In the genomic region with DNA sequence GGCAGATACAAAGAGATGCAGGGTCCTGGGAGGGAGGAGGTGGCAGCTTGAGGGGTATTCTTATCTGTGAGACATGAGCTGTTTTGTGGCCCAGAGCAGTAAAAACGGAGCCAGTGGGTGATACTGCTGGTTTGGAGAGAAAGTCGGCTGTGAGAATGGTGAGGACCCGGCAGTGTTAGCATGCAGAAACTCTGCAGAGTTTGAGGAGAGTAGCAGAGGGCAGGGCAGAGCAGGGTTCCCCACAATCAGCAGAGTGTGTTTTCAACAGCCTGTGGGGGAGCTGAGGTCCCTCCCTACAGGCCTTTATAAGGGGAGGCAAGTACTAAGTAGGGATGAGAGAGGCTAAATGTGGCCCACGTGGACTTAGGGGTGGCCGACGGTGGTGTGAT, we compare ENCODE assay signal across 19 cellular contexts. TPM values are rescaled to one million over a fixed set of nuclear protein-coding genes. Genes with fewer than 3 reads are reported as not detected.
A peak's percentile ranks its signal among the peaks of the same experiment; 100 is the strongest.
DNase-seq lines count a peak whose midpoint lies in the region; ATAC-seq and TF ChIP-seq lines count a peak whose summit lies in the region.
"Had no signal": no experiment of that assay in that cellular context is flagged by ENCODE, and none has a peak within 500 bp of the region (broad histone marks: within the 10 kb centered on the region; RNA-seq: fewer than 3 reads in every experiment).

No MANE protein-coding gene starts in this region.

- peak overlapping the region; percentile 18 for H3K27ac Mint-ChIP-seq in activated T-cell treated with anti-CD3 and anti-CD28 coated beads, Interleukin-2, amount 50 U/mL, for 72 hours
- peak overlapping the region; percentile 88 for H3K27ac Mint-ChIP-seq in activated CD8-positive, alpha-beta T cell treated with anti-CD3 and anti-CD28 coated beads for 36 hours
- H3K27ac Mint-ChIP-seq: GM23338; stimulated activated naive B cell treated with anti-CD40 and anti-IgM and Interleukin-4, amounts not matched to agents 10 μg/mL and 1 μg/mL and 100 μg/mL, for 72 hours had no signal

- H3K4me3 ChIP-seq in left lung (peak overlapping the region in 1 of 2 donors; percentile 44), subcutaneous abdominal adipose tissue (ENCODE audit: low read depth in 1 of 5, low read length in 5 of 5) (peak overlapping the region in 3 of 5 donors; percentile 6 to 36 (median 6))
- H3K4me3 ChIP-seq: GM23338, SK-N-MC had no signal

- peaks cover 59% of the 10 kb centered on the region for H3K4me1 Mint-ChIP-seq in activated T-cell treated with anti-CD3 and anti-CD28 coated beads, Interleukin-2, amount 50 U/mL, for 72 hours (ENCODE audit: low read depth)
- peaks cover 53% of the 10 kb centered on the region for H3K4me1 Mint-ChIP-seq in activated CD8-positive, alpha-beta T cell treated with anti-CD3 and anti-CD28 coated beads for 36 hours (ENCODE audit: low read depth)

- no peak for TF ChIP-seq CTCF in activated CD8-positive, alpha-beta T cell treated with anti-CD3 and anti-CD28 coated beads for 36 hours (IDR thresholded peaks at IDR 0.05)
- TF ChIP-seq CTCF in left lung (IDR thresholded peaks at IDR 0.05), result no peak

- H3K27me3 Mint-ChIP-seq in activated T-cell treated with anti-CD3 and anti-CD28 coated beads, Interleukin-2, amount 50 U/mL, for 72 hours (ENCODE audit: low read depth), result no peaks in the 10 kb centered on the region
- H3K27me3 Mint-ChIP-seq in activated CD8-positive, alpha-beta T cell treated with anti-CD3 and anti-CD28 coated beads for 36 hours, result no peaks in the 10 kb centered on the region

- H3K9me3 Mint-ChIP-seq in activated T-cell treated with anti-CD3 and anti-CD28 coated beads, Interleukin-2, amount 50 U/mL, for 72 hours, result no peaks in the 10 kb centered on the region
- H3K9me3 Mint-ChIP-seq in activated CD8-positive, alpha-beta T cell treated with anti-CD3 and anti-CD28 coated beads for 36 hours, result peaks cover 4% of the 10 kb centered on the region
- H3K9me3 Mint-ChIP-seq: GM23338; stimulated activated naive B cell treated with anti-CD40 and anti-IgM and Interleukin-4, amounts not matched to agents 10 μg/mL and 1 μg/mL and 100 μg/mL, for 72 hours had no signal

- H3K4me3 Mint-ChIP-seq in activated T-cell treated with anti-CD3 and anti-CD28 coated beads, Interleukin-2, amount 50 U/mL, for 72 hours, result peak overlapping the region; percentile 14 to 68
- H3K4me3 Mint-ChIP-seq in activated CD8-positive, alpha-beta T cell treated with anti-CD3 and anti-CD28 coated beads for 36 hours, result peak overlapping the region; percentile 51
- H3K4me3 Mint-ChIP-seq: GM23338; stimulated activated naive B cell treated with anti-CD40 and anti-IgM and Interleukin-4, amounts not matched to agents 10 μg/mL and 1 μg/mL and 100 μg/mL, for 72 hours had no signal

- peak; percentile 5 to 8 for ATAC-seq in activated T-cell treated with anti-CD3 and anti-CD28 coated beads, Interleukin-2, amount 50 U/mL, for 72 hours (replicated peaks in 1 of 2)
- no peak for ATAC-seq in activated CD8-positive, alpha-beta T cell treated with anti-CD3 and anti-CD28 coated beads for 36 hours
- no peak for ATAC-seq in left lung
- no peak for ATAC-seq in GM21529 (IDR thresholded peaks at IDR 0.05; ENCODE audit: unreplicated experiment)
- ATAC-seq: GM23338, Panc1 had no signal

- H3K4me1 ChIP-seq in left lung (peaks cover 0 to 66% of the 10 kb centered on the region in 2 donors), subcutaneous abdominal adipose tissue (ENCODE audit: control insufficient read depth in 5 of 5, insufficient read depth in 5 of 5, low read length in 5 of 5) (peaks cover 0 to 48% (median 17%) of the 10 kb centered on the region in 5 donors)

- H3K27me3 ChIP-seq in left lung (no peaks in the 10 kb centered on the region), subcutaneous abdominal adipose tissue (ENCODE audit: control insufficient read depth in 5 of 5, insufficient read depth in 4 of 5, low read length in 5 of 5) (peaks cover 0 to 13% (median 7%) of the 10 kb centered on the region in 5 donors)

- no peaks in the 10 kb centered on the region for H3K36me3 ChIP-seq in left lung
- H3K36me3 ChIP-seq in subcutaneous abdominal adipose tissue (ENCODE audit: control insufficient read depth in 5 of 5, insufficient read depth in 5 of 5, low read length in 5 of 5), result no peaks in the 10 kb centered on the region

- H3K27ac ChIP-seq in left lung (peak overlapping the region; percentile 36 to 64), subcutaneous abdominal adipose tissue (ENCODE audit: low read depth, low read length) (no peak overlapping the region), caudate nucleus (ENCODE audit: low read depth, low read length) (no peak overlapping the region)
- H3K27ac ChIP-seq: SK-N-MC had no signal

- intact Hi-C loops in activated CD8-positive, alpha-beta T cell treated with anti-CD3 and anti-CD28 coated beads for 36 hours (cut with micrococcal nuclease), result no loop called here
- intact Hi-C loops in left lung (cut with DNase I), result no loop called here

- no peak overlapping the region for H3K9ac ChIP-seq in subcutaneous abdominal adipose tissue (ENCODE audit: low read length in 5 of 5)

- peaks cover 0 to 1% of the 10 kb centered on the region in 2 donors for H3K36me3 Mint-ChIP-seq in activated T-cell treated with anti-CD3 and anti-CD28 coated beads, Interleukin-2, amount 50 U/mL, for 72 hours (ENCODE audit: insufficient read depth in 2 of 2)
- peaks cover 3% of the 10 kb centered on the region for H3K36me3 Mint-ChIP-seq in activated CD8-positive, alpha-beta T cell treated with anti-CD3 and anti-CD28 coated beads for 36 hours (ENCODE audit: low read depth)
- H3K36me3 Mint-ChIP-seq: stimulated activated naive B cell treated with anti-CD40 and anti-IgM and Interleukin-4, amounts not matched to agents 10 μg/mL and 1 μg/mL and 100 μg/mL, for 72 hours had no signal

- CTCF ChIA-PET in activated CD8-positive, alpha-beta T cell treated with anti-CD3 and anti-CD28 coated beads for 36 hours (lab: Charles Lee), result interaction anchor here (0.6 to 2.0 kb wide), 6 partner anchors 28 to 181 kb away, joined by 3 to 8 read pairs (median 4); a partner anchor contains a TSS

- POLR2A ChIA-PET in activated CD8-positive, alpha-beta T cell treated with anti-CD3 and anti-CD28 coated beads for 36 hours (lab: Charles Lee), result interaction anchor here (0.7 to 2.1 kb wide), 5 partner anchors 18 to 98 kb away, joined by 3 to 10 read pairs (median 5); a partner anchor contains a TSS

- no peaks in the 10 kb centered on the region for H3K9me3 ChIP-seq in left lung
- H3K9me3 ChIP-seq in subcutaneous abdominal adipose tissue (ENCODE audit: control insufficient read depth in 5 of 5, low read length in 5 of 5), result no peaks in the 10 kb centered on the region

- no peak for DNase-seq in activated T-cell treated with anti-CD3 and anti-CD28 coated beads, Interleukin-2, amount 50 U/mL, for 72 hours
- DNase-seq in activated T-cell treated with anti-CD3 and anti-CD28 coated beads, Interleukin-2, amount 50 U/mL, for 1 hour, result no peak
- DNase-seq in activated CD8-positive, alpha-beta T cell treated with anti-CD3 and anti-CD28 coated beads for 36 hours, result no peak
- DNase-seq in left lung, result no peak
- DNase-seq in DMS79 treated with DMSO at 0.1 percent for 48 hours (lab: John Stamatoyannopoulos, UW), result no peak
- DNase-seq in caudate nucleus (lab: John Stamatoyannopoulos, UW), result no peak
- DNase-seq: COR-L47; kidney; NCI-H1436; NCI-H748 treated with DMSO at 0.1 percent for 48 hours; stimulated activated naive B cell treated with anti-CD40 and anti-IgM and Interleukin-4, amounts not matched to agents 10 μg/mL and 1 μg/mL and 100 μg/mL, for 72 hours had no signal

RNA-seq across cellular contexts. Expression of a gene that starts 0.4 kb away (rescaled TPM):
- under 1 TPM; 0.31 to 0.53 TPM for total RNA-seq in activated T-cell treated with anti-CD3 and anti-CD28 coated beads, Interleukin-2, amount 50 U/mL, for 72 hours
- under 1 TPM; 0.54 TPM for total RNA-seq in activated CD8-positive, alpha-beta T cell treated with anti-CD3 and anti-CD28 coated beads for 36 hours
- 10 to 100 TPM; 15.2 to 41.3 TPM for total RNA-seq in left lung
- total RNA-seq: GM23338 had no signal

RNA-seq across cellular contexts. Expression of a gene that starts 24.9 kb away (rescaled TPM):
- total RNA-seq in activated T-cell treated with anti-CD3 and anti-CD28 coated beads, Interleukin-2, amount 50 U/mL, for 72 hours, result under 1 TPM in 1 of 2 donors, not detected in 1; 0.16 TPM
- under 1 TPM in 1 of 2 experiments, not detected in 1; 0.20 TPM for total RNA-seq in activated CD8-positive, alpha-beta T cell treated with anti-CD3 and anti-CD28 coated beads for 36 hours
- total RNA-seq in left lung, result 1 to 10 TPM in 1 of 2 donors, under 1 TPM in 1; 0.73 to 2.2 TPM
- total RNA-seq: GM23338, mesenteric fat pad, urinary bladder had no signal

RNA-seq across cellular contexts. Expression of a gene that starts 35.4 kb away (rescaled TPM):
- not detected for total RNA-seq in activated T-cell treated with anti-CD3 and anti-CD28 coated beads, Interleukin-2, amount 50 U/mL, for 72 hours
- total RNA-seq in activated CD8-positive, alpha-beta T cell treated with anti-CD3 and anti-CD28 coated beads for 36 hours, result not detected
- total RNA-seq in left lung, result not detected
- total RNA-seq: GM23338, kidney, mesenteric fat pad, renal cortical epithelial cell, urinary bladder had no signal

RNA-seq across cellular contexts. Expression of a gene that starts 46.3 kb away (rescaled TPM):
- total RNA-seq in activated T-cell treated with anti-CD3 and anti-CD28 coated beads, Interleukin-2, amount 50 U/mL, for 72 hours, result 10 to 100 TPM; 11.5 to 14.2 TPM
- total RNA-seq in activated CD8-positive, alpha-beta T cell treated with anti-CD3 and anti-CD28 coated beads for 36 hours, result 10 to 100 TPM; 27.2 TPM
- total RNA-seq in left lung, result 10 to 100 TPM; 49.5 to 56.4 TPM

Comparison
In these comparisons a context has a peak if more than half of its experiments do, and no peak if none do; other contexts are left out.
1. ATAC-seq: peak in activated T-cell treated with anti-CD3 and anti-CD28 coated beads, Interleukin-2, amount 50 U/mL, for 72 hours (2 of 2); none in activated CD8-positive, alpha-beta T cell treated with anti-CD3 and anti-CD28 coated beads for 36 hours (single experiment), left lung (single experiment) and GM21529 (single experiment).
2. H3K27ac ChIP-seq: peak in left lung (2 of 2); none in subcutaneous abdominal adipose tissue (single experiment) and caudate nucleus (single experiment).
3. RNA of a gene that starts 0.4 kb away (total RNA-seq): 15.2 to 41.3 TPM in left lung; 0.54 TPM in activated CD8-positive, alpha-beta T cell treated with anti-CD3 and anti-CD28 coated beads for 36 hours and 0.31 to 0.53 TPM in activated T-cell treated with anti-CD3 and anti-CD28 coated beads, Interleukin-2, amount 50 U/mL, for 72 hours; every median in the first group is over 10 times any median in the second.